In the genomic region with DNA sequence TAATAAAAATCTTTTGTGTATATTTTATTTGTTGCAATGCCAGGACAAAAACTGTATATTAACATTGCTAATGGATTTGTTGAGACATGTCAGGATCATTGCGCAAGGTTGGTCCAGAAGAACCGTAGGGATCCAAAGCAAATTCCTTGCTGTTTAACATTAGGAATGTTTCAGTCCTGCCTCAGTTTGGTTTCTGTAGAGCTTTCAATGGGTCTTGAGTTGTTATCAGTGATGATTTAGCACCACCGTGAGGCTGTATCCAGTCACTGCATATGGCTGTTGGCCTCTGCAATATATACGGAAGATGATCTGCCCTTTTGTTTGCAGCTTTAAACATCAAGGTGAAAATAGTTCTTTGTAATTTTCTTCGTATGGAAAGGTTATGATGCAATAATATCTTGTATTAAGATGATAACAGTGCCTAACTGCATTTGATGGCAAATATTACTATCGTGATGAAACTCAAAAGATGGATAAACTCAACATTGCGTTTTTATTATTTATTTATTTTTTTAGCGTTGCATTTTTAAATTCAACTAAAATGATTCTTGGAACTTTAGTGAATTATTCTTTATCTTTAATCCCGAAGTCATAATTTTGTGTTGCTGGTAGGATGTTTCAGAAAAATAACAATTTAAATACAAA, we compare ENCODE assay signal across 1 cellular context.
TF ChIP-seq lines count a peak whose summit lies in the region.

No MANE protein-coding gene starts in this region.

TF ChIP-seq in HepG2, 621 proteins besides CTCF, POLR2A, EP300 and RAD21 (continued from another document and continues in another):
- TF ChIP-seq, protein P1, sequence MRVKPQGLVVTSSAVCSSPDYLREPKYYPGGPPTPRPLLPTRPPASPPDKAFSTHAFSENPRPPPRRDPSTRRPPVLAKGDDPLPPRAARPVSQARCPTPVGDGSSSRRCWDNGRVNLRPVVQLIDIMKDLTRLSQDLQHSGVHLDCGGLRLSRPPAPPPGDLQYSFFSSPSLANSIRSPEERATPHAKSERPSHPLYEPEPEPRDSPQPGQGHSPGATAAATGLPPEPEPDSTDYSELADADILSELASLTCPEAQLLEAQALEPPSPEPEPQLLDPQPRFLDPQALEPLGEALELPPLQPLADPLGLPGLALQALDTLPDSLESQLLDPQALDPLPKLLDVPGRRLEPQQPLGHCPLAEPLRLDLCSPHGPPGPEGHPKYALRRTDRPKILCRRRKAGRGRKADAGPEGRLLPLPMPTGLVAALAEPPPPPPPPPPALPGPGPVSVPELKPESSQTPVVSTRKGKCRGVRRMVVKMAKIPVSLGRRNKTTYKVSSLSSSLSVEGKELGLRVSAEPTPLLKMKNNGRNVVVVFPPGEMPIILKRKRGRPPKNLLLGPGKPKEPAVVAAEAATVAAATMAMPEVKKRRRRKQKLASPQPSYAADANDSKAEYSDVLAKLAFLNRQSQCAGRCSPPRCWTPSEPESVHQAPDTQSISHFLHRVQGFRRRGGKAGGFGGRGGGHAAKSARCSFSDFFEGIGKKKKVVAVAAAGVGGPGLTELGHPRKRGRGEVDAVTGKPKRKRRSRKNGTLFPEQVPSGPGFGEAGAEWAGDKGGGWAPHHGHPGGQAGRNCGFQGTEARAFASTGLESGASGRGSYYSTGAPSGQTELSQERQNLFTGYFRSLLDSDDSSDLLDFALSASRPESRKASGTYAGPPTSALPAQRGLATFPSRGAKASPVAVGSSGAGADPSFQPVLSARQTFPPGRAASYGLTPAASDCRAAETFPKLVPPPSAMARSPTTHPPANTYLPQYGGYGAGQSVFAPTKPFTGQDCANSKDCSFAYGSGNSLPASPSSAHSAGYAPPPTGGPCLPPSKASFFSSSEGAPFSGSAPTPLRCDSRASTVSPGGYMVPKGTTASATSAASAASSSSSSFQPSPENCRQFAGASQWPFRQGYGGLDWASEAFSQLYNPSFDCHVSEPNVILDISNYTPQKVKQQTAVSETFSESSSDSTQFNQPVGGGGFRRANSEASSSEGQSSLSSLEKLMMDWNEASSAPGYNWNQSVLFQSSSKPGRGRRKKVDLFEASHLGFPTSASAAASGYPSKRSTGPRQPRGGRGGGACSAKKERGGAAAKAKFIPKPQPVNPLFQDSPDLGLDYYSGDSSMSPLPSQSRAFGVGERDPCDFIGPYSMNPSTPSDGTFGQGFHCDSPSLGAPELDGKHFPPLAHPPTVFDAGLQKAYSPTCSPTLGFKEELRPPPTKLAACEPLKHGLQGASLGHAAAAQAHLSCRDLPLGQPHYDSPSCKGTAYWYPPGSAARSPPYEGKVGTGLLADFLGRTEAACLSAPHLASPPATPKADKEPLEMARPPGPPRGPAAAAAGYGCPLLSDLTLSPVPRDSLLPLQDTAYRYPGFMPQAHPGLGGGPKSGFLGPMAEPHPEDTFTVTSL (CRISPR knock-in tag; IDR thresholded peaks at IDR 0.05; ENCODE audit: borderline replicate concordance) = no peak
- TF ChIP-seq ZNF629 (CRISPR knock-in tag; conservative IDR thresholded peaks at IDR 0.05) = peak; percentile 94
- TF ChIP-seq ZSCAN25 (CRISPR knock-in tag; IDR thresholded peaks at IDR 0.05) = no peak
- TF ChIP-seq ZNF644 (CRISPR knock-in tag; IDR thresholded peaks at IDR 0.05; ENCODE audit: low read depth) = 0 out of 2 replicates have a peak, but pooled peaks have one; percentile 31
- TF ChIP-seq, protein P2, sequence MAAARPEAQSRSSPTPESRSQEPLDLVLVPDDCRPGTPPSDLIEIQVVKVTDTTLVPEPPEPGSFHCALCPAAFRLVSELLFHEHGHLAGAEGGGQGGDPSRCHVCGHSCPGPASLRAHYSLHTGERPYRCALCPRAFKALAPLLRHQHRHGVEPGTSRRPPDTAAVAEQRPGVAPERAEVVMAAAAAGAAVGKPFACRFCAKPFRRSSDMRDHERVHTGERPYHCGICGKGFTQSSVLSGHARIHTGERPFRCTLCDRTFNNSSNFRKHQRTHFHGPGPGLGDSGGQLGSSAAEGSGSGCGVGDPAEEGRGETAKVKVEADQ (CRISPR knock-in tag; IDR thresholded peaks at IDR 0.05; ENCODE audit: borderline replicate concordance) = no peak
- TF ChIP-seq, protein P3, sequence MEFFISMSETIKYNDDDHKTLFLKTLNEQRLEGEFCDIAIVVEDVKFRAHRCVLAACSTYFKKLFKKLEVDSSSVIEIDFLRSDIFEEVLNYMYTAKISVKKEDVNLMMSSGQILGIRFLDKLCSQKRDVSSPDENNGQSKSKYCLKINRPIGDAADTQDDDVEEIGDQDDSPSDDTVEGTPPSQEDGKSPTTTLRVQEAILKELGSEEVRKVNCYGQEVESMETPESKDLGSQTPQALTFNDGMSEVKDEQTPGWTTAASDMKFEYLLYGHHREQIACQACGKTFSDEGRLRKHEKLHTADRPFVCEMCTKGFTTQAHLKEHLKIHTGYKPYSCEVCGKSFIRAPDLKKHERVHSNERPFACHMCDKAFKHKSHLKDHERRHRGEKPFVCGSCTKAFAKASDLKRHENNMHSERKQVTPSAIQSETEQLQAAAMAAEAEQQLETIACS (CRISPR knock-in tag; IDR thresholded peaks at IDR 0.05) = no peak
- no peak for TF ChIP-seq SRSF9 (IDR thresholded peaks at IDR 0.05; ENCODE audit: borderline replicate concordance, insufficient read depth, low read depth, low read length, poor library complexity, severe bottlenecking)
- TF ChIP-seq ZFP62 (CRISPR knock-in tag; IDR thresholded peaks at IDR 0.05) = no peak
- TF ChIP-seq ZNF496 (CRISPR knock-in tag; IDR thresholded peaks at IDR 0.05; ENCODE audit: insufficient replicate concordance) = no peak
- TF ChIP-seq, protein P4, sequence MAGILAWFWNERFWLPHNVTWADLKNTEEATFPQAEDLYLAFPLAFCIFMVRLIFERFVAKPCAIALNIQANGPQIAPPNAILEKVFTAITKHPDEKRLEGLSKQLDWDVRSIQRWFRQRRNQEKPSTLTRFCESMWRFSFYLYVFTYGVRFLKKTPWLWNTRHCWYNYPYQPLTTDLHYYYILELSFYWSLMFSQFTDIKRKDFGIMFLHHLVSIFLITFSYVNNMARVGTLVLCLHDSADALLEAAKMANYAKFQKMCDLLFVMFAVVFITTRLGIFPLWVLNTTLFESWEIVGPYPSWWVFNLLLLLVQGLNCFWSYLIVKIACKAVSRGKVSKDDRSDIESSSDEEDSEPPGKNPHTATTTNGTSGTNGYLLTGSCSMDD (CRISPR knock-in tag; IDR thresholded peaks at IDR 0.05) = no peak
- no peak for TF ChIP-seq ZNF619 (CRISPR knock-in tag; IDR thresholded peaks at IDR 0.05)
- TF ChIP-seq, protein P5, sequence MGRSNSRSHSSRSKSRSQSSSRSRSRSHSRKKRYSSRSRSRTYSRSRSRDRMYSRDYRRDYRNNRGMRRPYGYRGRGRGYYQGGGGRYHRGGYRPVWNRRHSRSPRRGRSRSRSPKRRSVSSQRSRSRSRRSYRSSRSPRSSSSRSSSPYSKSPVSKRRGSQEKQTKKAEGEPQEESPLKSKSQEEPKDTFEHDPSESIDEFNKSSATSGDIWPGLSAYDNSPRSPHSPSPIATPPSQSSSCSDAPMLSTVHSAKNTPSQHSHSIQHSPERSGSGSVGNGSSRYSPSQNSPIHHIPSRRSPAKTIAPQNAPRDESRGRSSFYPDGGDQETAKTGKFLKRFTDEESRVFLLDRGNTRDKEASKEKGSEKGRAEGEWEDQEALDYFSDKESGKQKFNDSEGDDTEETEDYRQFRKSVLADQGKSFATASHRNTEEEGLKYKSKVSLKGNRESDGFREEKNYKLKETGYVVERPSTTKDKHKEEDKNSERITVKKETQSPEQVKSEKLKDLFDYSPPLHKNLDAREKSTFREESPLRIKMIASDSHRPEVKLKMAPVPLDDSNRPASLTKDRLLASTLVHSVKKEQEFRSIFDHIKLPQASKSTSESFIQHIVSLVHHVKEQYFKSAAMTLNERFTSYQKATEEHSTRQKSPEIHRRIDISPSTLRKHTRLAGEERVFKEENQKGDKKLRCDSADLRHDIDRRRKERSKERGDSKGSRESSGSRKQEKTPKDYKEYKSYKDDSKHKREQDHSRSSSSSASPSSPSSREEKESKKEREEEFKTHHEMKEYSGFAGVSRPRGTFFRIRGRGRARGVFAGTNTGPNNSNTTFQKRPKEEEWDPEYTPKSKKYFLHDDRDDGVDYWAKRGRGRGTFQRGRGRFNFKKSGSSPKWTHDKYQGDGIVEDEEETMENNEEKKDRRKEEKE (IDR thresholded peaks at IDR 0.05) = no peak
- TF ChIP-seq RBM22 (optimal IDR thresholded peaks at IDR 0.05; ENCODE audit: low read length) = no peak
- no peak for TF ChIP-seq ZNF569 (CRISPR knock-in tag; IDR thresholded peaks at IDR 0.05; ENCODE audit: borderline replicate concordance)
- TF ChIP-seq ZNF614 (CRISPR knock-in tag; IDR thresholded peaks at IDR 0.05; ENCODE audit: borderline replicate concordance) = 0 out of 2 replicates have a peak, but pooled peaks have one; percentile 26
- no peak for TF ChIP-seq ZNF24 (IDR thresholded peaks at IDR 0.05)
- peak; percentile 39; the same call in 1 of the 2 replicates for TF ChIP-seq FOXA3 (CRISPR knock-in tag; IDR thresholded peaks at IDR 0.05)
- TF ChIP-seq MTA1 (CRISPR knock-in tag; IDR thresholded peaks at IDR 0.05; ENCODE audit: borderline replicate concordance) = no peak
- TF ChIP-seq ZNF20 (CRISPR knock-in tag; IDR thresholded peaks at IDR 0.05) = no peak
- TF ChIP-seq SALL2 (CRISPR knock-in tag; IDR thresholded peaks at IDR 0.05) = no peak
- TF ChIP-seq, protein P6, sequence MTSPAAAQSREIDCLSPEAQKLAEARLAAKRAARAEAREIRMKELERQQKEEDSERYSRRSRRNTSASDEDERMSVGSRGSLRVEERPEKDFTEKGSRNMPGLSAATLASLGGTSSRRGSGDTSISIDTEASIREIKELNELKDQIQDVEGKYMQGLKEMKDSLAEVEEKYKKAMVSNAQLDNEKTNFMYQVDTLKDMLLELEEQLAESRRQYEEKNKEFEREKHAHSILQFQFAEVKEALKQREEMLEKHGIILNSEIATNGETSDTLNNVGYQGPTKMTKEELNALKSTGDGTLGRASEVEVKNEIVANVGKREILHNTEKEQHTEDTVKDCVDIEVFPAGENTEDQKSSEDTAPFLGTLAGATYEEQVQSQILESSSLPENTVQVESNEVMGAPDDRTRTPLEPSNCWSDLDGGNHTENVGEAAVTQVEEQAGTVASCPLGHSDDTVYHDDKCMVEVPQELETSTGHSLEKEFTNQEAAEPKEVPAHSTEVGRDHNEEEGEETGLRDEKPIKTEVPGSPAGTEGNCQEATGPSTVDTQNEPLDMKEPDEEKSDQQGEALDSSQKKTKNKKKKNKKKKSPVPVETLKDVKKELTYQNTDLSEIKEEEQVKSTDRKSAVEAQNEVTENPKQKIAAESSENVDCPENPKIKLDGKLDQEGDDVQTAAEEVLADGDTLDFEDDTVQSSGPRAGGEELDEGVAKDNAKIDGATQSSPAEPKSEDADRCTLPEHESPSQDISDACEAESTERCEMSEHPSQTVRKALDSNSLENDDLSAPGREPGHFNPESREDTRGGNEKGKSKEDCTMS (CRISPR knock-in tag; conservative IDR thresholded peaks at IDR 0.05) = no peak
- no peak for TF ChIP-seq HNRNPLL (IDR thresholded peaks at IDR 0.05; ENCODE audit: low read depth, low read length, poor library complexity, severe bottlenecking)
- TF ChIP-seq, protein P7, sequence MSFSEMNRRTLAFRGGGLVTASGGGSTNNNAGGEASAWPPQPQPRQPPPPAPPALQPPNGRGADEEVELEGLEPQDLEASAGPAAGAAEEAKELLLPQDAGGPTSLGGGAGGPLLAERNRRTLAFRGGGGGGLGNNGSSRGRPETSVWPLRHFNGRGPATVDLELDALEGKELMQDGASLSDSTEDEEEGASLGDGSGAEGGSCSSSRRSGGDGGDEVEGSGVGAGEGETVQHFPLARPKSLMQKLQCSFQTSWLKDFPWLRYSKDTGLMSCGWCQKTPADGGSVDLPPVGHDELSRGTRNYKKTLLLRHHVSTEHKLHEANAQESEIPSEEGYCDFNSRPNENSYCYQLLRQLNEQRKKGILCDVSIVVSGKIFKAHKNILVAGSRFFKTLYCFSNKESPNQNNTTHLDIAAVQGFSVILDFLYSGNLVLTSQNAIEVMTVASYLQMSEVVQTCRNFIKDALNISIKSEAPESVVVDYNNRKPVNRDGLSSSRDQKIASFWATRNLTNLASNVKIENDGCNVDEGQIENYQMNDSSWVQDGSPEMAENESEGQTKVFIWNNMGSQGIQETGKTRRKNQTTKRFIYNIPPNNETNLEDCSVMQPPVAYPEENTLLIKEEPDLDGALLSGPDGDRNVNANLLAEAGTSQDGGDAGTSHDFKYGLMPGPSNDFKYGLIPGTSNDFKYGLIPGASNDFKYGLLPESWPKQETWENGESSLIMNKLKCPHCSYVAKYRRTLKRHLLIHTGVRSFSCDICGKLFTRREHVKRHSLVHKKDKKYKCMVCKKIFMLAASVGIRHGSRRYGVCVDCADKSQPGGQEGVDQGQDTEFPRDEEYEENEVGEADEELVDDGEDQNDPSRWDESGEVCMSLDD (CRISPR knock-in tag; IDR thresholded peaks at IDR 0.05; ENCODE audit: borderline replicate concordance) = no peak
- no peak for TF ChIP-seq SOX6 (IDR thresholded peaks at IDR 0.05)
- no peak for TF ChIP-seq SOX6 (CRISPR knock-in tag; IDR thresholded peaks at IDR 0.05)
- TF ChIP-seq CEBPG (CRISPR knock-in tag; IDR thresholded peaks at IDR 0.05) = peak; percentile 20; the same call in 1 of the 2 replicates
- no peak for TF ChIP-seq ZNF292 (CRISPR knock-in tag; IDR thresholded peaks at IDR 0.05; ENCODE audit: borderline replicate concordance, low read depth)
- TF ChIP-seq ZNF501 (CRISPR knock-in tag; IDR thresholded peaks at IDR 0.05) = no peak
- TF ChIP-seq ZKSCAN8 (CRISPR knock-in tag; IDR thresholded peaks at IDR 0.05; ENCODE audit: borderline replicate concordance) = peak; percentile 79; the same call in 1 of the 2 replicates
- TF ChIP-seq, protein P8, sequence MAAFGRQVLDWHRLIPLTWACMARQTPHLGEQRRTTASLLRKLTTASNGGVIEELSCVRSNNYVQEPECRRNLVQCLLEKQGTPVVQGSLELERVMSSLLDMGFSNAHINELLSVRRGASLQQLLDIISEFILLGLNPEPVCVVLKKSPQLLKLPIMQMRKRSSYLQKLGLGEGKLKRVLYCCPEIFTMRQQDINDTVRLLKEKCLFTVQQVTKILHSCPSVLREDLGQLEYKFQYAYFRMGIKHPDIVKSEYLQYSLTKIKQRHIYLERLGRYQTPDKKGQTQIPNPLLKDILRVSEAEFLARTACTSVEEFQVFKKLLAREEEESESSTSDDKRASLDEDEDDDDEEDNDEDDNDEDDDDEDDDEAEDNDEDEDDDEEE (CRISPR knock-in tag; IDR thresholded peaks at IDR 0.05) = no peak
- no peak for TF ChIP-seq NFIC (IDR thresholded peaks at IDR 0.05; ENCODE audit: low read length)
- no peak for TF ChIP-seq ELF3 (CRISPR knock-in tag; IDR thresholded peaks at IDR 0.05)
- no peak for TF ChIP-seq ZFP1 (CRISPR knock-in tag; IDR thresholded peaks at IDR 0.05)
- peak; percentile 73 for TF ChIP-seq ATF7 (IDR thresholded peaks at IDR 0.05)
- no peak for TF ChIP-seq ATF7 (CRISPR knock-in tag; IDR thresholded peaks at IDR 0.05)
- TF ChIP-seq KLF15 (CRISPR knock-in tag; IDR thresholded peaks at IDR 0.05; ENCODE audit: borderline replicate concordance) = no peak
- no peak for TF ChIP-seq ZNF224 (CRISPR knock-in tag; IDR thresholded peaks at IDR 0.05)
- no peak for TF ChIP-seq IKZF1 (IDR thresholded peaks at IDR 0.05)
- TF ChIP-seq FOXC1 (CRISPR knock-in tag; IDR thresholded peaks at IDR 0.05; ENCODE audit: borderline replicate concordance) = 0 out of 2 replicates have a peak, but pooled peaks have one; percentile 49
- TF ChIP-seq KAT8 (CRISPR knock-in tag; IDR thresholded peaks at IDR 0.05) = 0 out of 2 replicates have a peak, but pooled peaks have one; percentile 39
- TF ChIP-seq YEATS2 (CRISPR knock-in tag; IDR thresholded peaks at IDR 0.05; ENCODE audit: borderline replicate concordance) = peak; percentile 41; the same call in 1 of the 2 replicates
- peak; percentile 40; the same call in 1 of the 2 replicates for TF ChIP-seq ZNF652 (CRISPR knock-in tag; IDR thresholded peaks at IDR 0.05; ENCODE audit: borderline replicate concordance, low read depth)
- no peak for TF ChIP-seq THYN1 (CRISPR knock-in tag; IDR thresholded peaks at IDR 0.05; ENCODE audit: borderline replicate concordance, low read depth)
- TF ChIP-seq KLF6 (CRISPR knock-in tag; IDR thresholded peaks at IDR 0.05) = no peak
